In the genomic region with DNA sequence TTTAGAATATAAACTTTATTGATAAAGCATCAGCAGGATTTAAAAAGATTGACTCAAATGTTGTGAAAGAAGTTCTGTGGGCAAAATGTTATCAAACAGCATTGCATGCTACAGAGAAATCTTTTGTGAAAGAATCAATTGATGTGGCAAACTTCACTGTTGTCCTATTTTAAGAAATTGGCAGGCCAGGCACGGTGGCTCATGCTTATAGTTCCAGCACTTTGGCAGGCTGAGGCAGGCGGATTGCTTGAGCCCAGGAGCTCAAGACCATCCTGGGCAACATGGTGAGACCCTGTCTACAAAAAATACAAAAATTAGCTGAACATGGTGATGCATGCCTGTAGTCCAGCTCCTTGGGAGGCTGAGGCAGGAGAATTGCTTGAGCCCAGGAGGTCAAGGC, we compare ENCODE assay signal across 22 cellular contexts. TPM values are rescaled to one million over a fixed set of nuclear protein-coding genes. Genes with fewer than 3 reads are reported as not detected.
A peak's percentile ranks its signal among the peaks of the same experiment; 100 is the strongest.
DNase-seq lines count a peak whose midpoint lies in the region; ATAC-seq and TF ChIP-seq lines count a peak whose summit lies in the region.
"Had no signal": no experiment of that assay in that cellular context is flagged by ENCODE, and none has a peak within 500 bp of the region (broad histone marks: within the 10 kb centered on the region; RNA-seq: fewer than 3 reads in every experiment).

No MANE protein-coding gene starts in this region.

- H3K27ac ChIP-seq in C4-2B, result peak overlapping the region; percentile 49; the same call in 1 of the 2 replicates
- peak overlapping the region; percentile 68 for H3K27ac ChIP-seq in VCaP
- peak overlapping the region; percentile 31 to 67 (median 46) for H3K27ac ChIP-seq in gastrocnemius medialis
- H3K27ac ChIP-seq: epithelial cell of prostate, GM23248, lower lobe of right lung, spleen, tibial nerve had no signal

- in situ Hi-C loops in gastrocnemius medialis (cut with MboI; ENCODE audit: low sequenced_read_pairs in 4 of 4), result no loop called here

- H3K9me3 ChIP-seq in gastrocnemius medialis, result peaks cover 0 to 4% (median 0%) of the 10 kb centered on the region in 3 donors

- peak; percentile 70 for ATAC-seq in left ventricle myocardium superior
- peak in 1 of 2 donors; percentile 40 for ATAC-seq in gastrocnemius medialis
- ATAC-seq: activated CD8-positive, alpha-beta T cell treated with anti-CD3 and anti-CD28 coated beads, Interleukin-2, amount 10 ng/mL, durations not matched to agents 7 days and 5 days; lower lobe of right lung; PC-3; stimulated activated naive CD8-positive, alpha-beta T cell treated with anti-CD3 and anti-CD28 coated beads, Interleukin-15, amount 100 ng/mL, for 72 hours had no signal

- TF ChIP-seq CTCF in C4-2B (conservative IDR thresholded peaks at IDR 0.05) (no peak), VCaP (conservative IDR thresholded peaks at IDR 0.05) (no peak), gastrocnemius medialis (IDR thresholded peaks at IDR 0.05 in 4 of 5, conservative IDR thresholded peaks at IDR 0.05 in 1 of 5) (no peak)

- no peak for DNase-seq in left ventricle myocardium superior
- no peak for DNase-seq in gastrocnemius medialis
- DNase-seq in NK-92 (lab: John Stamatoyannopoulos, UW; ENCODE audit: unreplicated experiment), result no peak
- DNase-seq in D341Med (ENCODE audit: low spot score), result no peak
- no peak for DNase-seq in stimulated activated CD4-positive, alpha-beta T cell treated with anti-CD3 and anti-CD28 coated beads, Interleukin-2, amount 100 ng/mL, for 48 hours
- DNase-seq: activated CD4-positive, alpha-beta T cell treated with anti-CD3 and anti-CD28 coated beads for 4 hours; activated CD8-positive, alpha-beta T cell treated with anti-CD3 and anti-CD28 coated beads, Interleukin-2, amount 10 ng/mL, durations not matched to agents 7 days and 5 days; activated naive CD4-positive, alpha-beta T cell treated with anti-CD3 and anti-CD28 coated beads, Interleukin-2, amount 10 ng/mL, durations not matched to agents 7 days and 5 days; effector memory CD4-positive, alpha-beta T cell; GM23248; Kasumi-1; lower lobe of right lung; NCI-H1417 treated with DMSO at 0.1 percent for 48 hours; NCI-H2081; NCI-H526; PC-3; spleen; stimulated activated naive CD8-positive, alpha-beta T cell treated with anti-CD3 and anti-CD28 coated beads, Interleukin-15, amount 100 ng/mL, for 72 hours had no signal

- H3K27me3 ChIP-seq in gastrocnemius medialis, result no peaks in the 10 kb centered on the region
- H3K27me3 ChIP-seq: spleen, tibial nerve had no signal

- intact Hi-C loops in left ventricle myocardium superior (cut with micrococcal nuclease), result no loop called here
- intact Hi-C loops in gastrocnemius medialis (cut with DNase I; ENCODE audit: low total_unique reads), result no loop called here

- H3K4me1 ChIP-seq in gastrocnemius medialis, result peaks cover 27 to 45% of the 10 kb centered on the region in 2 donors
- H3K4me1 ChIP-seq: lower lobe of right lung, tibial nerve had no signal

- no peak overlapping the region for H3K4me3 ChIP-seq in gastrocnemius medialis
- H3K4me3 ChIP-seq: GM23248, lower lobe of right lung, spleen, tibial nerve had no signal

- H3K36me3 ChIP-seq in gastrocnemius medialis, result peaks cover 0 to 47% of the 10 kb centered on the region in 2 donors

- TF ChIP-seq POLR2A in gastrocnemius medialis (IDR thresholded peaks at IDR 0.05), result no peak

RNA-seq across cellular contexts. Expression of gene ZBTB43, which starts 17.4 kb away (rescaled TPM):
- 36.6 TPM for total RNA-seq in left ventricle myocardium superior
- total RNA-seq in gastrocnemius medialis, result 10 to 100 TPM; 44.9 to 65.2 (median 60.0) TPM

RNA-seq across cellular contexts. Expression of gene ZBTB34, which starts 38.2 kb away (rescaled TPM):
- 5.3 TPM for total RNA-seq in left ventricle myocardium superior
- 1 to 10 TPM; 6.2 to 8.7 (median 6.9) TPM for total RNA-seq in gastrocnemius medialis
